8 cellular contexts compared by ENCODE assay signal in the genomic region with DNA sequence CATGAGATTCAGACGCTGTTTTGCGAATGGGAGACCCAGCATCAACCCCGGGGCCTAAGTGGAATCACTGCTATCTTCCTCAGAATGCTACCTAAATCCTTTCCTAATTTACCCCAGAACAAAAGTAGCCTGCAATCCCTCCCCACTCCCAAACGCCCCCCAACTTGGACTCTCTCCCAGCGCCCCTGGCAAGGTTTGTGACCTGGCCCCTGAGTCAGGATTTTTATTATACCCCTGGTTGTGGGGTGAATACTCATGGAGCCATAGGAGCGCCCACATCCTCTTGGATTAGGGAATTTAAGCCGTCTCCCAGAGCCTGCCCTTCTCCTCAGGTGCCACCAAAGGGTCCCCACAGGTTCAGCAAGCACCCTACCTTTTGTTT. TPM values are rescaled to one million over a fixed set of nuclear protein-coding genes. Genes with fewer than 3 reads are reported as not detected.
DNase-seq lines count a peak whose midpoint lies in the region; ATAC-seq and TF ChIP-seq lines count a peak whose summit lies in the region.

No MANE protein-coding gene starts in this region.

- no peak for TF ChIP-seq CTCF in HEK293 (tag by site-specific recombination; IDR thresholded peaks at IDR 0.05)
- TF ChIP-seq CTCF in WERI-Rb-1 (IDR thresholded peaks at IDR 0.05; ENCODE audit: low read depth, low read length) = no peak
- TF ChIP-seq CTCF in gastroesophageal sphincter (IDR thresholded peaks at IDR 0.05) = no peak

- H3K4me3 ChIP-seq in HEK293 (ENCODE audit: low read depth, low read length) (peak overlapping the region; percentile 46), WERI-Rb-1 (ENCODE audit: low read depth, low read length) (peak overlapping the region; percentile 89), gastroesophageal sphincter (peak overlapping the region; percentile 60 to 85), skin epidermis (peak overlapping the region; percentile 40 to 64 (median 53))

- H3K4me1 ChIP-seq in HEK293 (ENCODE audit: control insufficient read depth, insufficient read depth, low read length) (no peaks in the 10 kb centered on the region; the same call in 1 of the 2 replicates), gastroesophageal sphincter (peaks cover 3 to 49% (median 13%) of the 10 kb centered on the region in 3 donors)

- no peak for DNase-seq in WERI-Rb-1
- DNase-seq in activated effector memory CD4-positive, alpha-beta T cell treated with anti-CD3 and anti-CD28 coated beads, Interleukin-2, amount 50 U/mL, for 16 hours = no peak
- DNase-seq in activated CD4-positive, alpha-beta T cell treated with anti-CD3 and anti-CD28 coated beads for 1 hour = no peak

- H3K27me3 ChIP-seq in WERI-Rb-1 (ENCODE audit: insufficient read depth, low read depth, severe bottlenecking) (no peaks in the 10 kb centered on the region), gastroesophageal sphincter (no peaks in the 10 kb centered on the region)

- no peak for TF ChIP-seq EP300 in gastroesophageal sphincter (IDR thresholded peaks at IDR 0.05)

- H3K9me3 ChIP-seq in HEK293 (ENCODE audit: control insufficient read depth, insufficient read depth, low read depth, low read length) (no peaks in the 10 kb centered on the region), WERI-Rb-1 (ENCODE audit: severe bottlenecking) (no peaks in the 10 kb centered on the region), gastroesophageal sphincter (no peaks in the 10 kb centered on the region)

- 0 to 33% methylated on average over 1 to 3 of the region's 7 CpGs for WGBS in gastroesophageal sphincter (ENCODE audit: low coverage in 1 of 2), 2 donors

- POLR2A ChIA-PET in HEK293 (lab: Yijun Ruan, JAX) = interaction anchor here (1.8 kb wide), 1 partner anchor 25 kb away, joined by 18 read pairs; a partner anchor contains a TSS

- CTCF ChIA-PET in HEK293 (lab: Yijun Ruan, JAX) = no interaction called here

- no peak for TF ChIP-seq POLR2A in gastroesophageal sphincter (IDR thresholded peaks at IDR 0.05)

- H3K27ac ChIP-seq in HEK293 (ENCODE audit: extremely low read depth, low read depth, low read length) (peak overlapping the region; percentile 32; the same call in 1 of the 2 replicates), WERI-Rb-1 (peak overlapping the region; percentile 86), gastroesophageal sphincter (peak overlapping the region in 3 of 4 donors; percentile 85 to 92 (median 91)), skin epidermis (peak overlapping the region in 19 of 21 experiments; percentile 68 to 97 (median 93))

- ATAC-seq in gastroesophageal sphincter (no peak), GM19467 (IDR thresholded peaks at IDR 0.05; ENCODE audit: unreplicated experiment) (no peak)
- no peak for ATAC-seq in activated CD4-positive, CD25-positive, alpha-beta regulatory T cell treated with anti-CD3 and anti-CD28 coated beads, Interleukin-2, amount 50 U/mL, for 24 hours

- H3K36me3 ChIP-seq in HEK293 (ENCODE audit: control insufficient read depth in 2 of 2, insufficient read depth in 1 of 2, low read length in 2 of 2) = peaks cover 4 to 21% of the 10 kb centered on the region in 2 experiments
- H3K36me3 ChIP-seq in WERI-Rb-1 = peaks cover 16% of the 10 kb centered on the region
- H3K36me3 ChIP-seq in gastroesophageal sphincter = no peaks in the 10 kb centered on the region

TF ChIP-seq in HEK293, 187 proteins besides CTCF, POLR2A, EP300 and RAD21 (continues in another document):
- TF ChIP-seq GFI1B (tag by site-specific recombination; IDR thresholded peaks at IDR 0.05) (0 out of 2 replicates have a peak, but pooled peaks have one; percentile 9), ZBTB8A (tag by site-specific recombination; IDR thresholded peaks at IDR 0.05) (no peak), FEZF1 (tag by site-specific recombination; IDR thresholded peaks at IDR 0.05) (no peak), ZNF23 (tag by site-specific recombination; IDR thresholded peaks at IDR 0.05; ENCODE audit: borderline replicate concordance) (no peak), ZFP41 (tag by site-specific recombination; IDR thresholded peaks at IDR 0.05; ENCODE audit: borderline replicate concordance) (no peak), ZNF596 (tag by site-specific recombination; IDR thresholded peaks at IDR 0.05) (no peak), ZNF548 (tag by site-specific recombination; IDR thresholded peaks at IDR 0.05) (no peak), ZIC2 (tag by site-specific recombination; IDR thresholded peaks at IDR 0.05) (no peak), KLF16 (tag by site-specific recombination; IDR thresholded peaks at IDR 0.05) (0 out of 2 replicates have a peak, but pooled peaks have one; percentile 3), ZNF138 (tag by site-specific recombination; IDR thresholded peaks at IDR 0.05; ENCODE audit: borderline replicate concordance) (no peak), ZBTB1 (tag by site-specific recombination; IDR thresholded peaks at IDR 0.05) (no peak), ZNF37A (tag by site-specific recombination; IDR thresholded peaks at IDR 0.05) (no peak), ZNF830 (tag by site-specific recombination; IDR thresholded peaks at IDR 0.05; ENCODE audit: low read depth) (no peak), IKZF3 (tag by site-specific recombination; IDR thresholded peaks at IDR 0.05) (0 out of 2 replicates have a peak, but pooled peaks have one; percentile 12), ZBTB20 (tag by site-specific recombination; IDR thresholded peaks at IDR 0.05) (peak; percentile 9), ZNF155 (tag by site-specific recombination; IDR thresholded peaks at IDR 0.05) (no peak), ZNF654 (tag by site-specific recombination; IDR thresholded peaks at IDR 0.05; ENCODE audit: low read depth) (no peak), ZNF626 (tag by site-specific recombination; IDR thresholded peaks at IDR 0.05) (no peak), ZNF624 (tag by site-specific recombination; IDR thresholded peaks at IDR 0.05) (no peak)
- TF ChIP-seq, protein P1, sequence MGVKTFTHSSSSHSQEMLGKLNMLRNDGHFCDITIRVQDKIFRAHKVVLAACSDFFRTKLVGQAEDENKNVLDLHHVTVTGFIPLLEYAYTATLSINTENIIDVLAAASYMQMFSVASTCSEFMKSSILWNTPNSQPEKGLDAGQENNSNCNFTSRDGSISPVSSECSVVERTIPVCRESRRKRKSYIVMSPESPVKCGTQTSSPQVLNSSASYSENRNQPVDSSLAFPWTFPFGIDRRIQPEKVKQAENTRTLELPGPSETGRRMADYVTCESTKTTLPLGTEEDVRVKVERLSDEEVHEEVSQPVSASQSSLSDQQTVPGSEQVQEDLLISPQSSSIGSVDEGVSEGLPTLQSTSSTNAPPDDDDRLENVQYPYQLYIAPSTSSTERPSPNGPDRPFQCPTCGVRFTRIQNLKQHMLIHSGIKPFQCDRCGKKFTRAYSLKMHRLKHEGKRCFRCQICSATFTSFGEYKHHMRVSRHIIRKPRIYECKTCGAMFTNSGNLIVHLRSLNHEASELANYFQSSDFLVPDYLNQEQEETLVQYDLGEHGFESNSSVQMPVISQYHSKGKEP (tag by site-specific recombination; IDR thresholded peaks at IDR 0.05) = no peak
- TF ChIP-seq, protein P2, sequence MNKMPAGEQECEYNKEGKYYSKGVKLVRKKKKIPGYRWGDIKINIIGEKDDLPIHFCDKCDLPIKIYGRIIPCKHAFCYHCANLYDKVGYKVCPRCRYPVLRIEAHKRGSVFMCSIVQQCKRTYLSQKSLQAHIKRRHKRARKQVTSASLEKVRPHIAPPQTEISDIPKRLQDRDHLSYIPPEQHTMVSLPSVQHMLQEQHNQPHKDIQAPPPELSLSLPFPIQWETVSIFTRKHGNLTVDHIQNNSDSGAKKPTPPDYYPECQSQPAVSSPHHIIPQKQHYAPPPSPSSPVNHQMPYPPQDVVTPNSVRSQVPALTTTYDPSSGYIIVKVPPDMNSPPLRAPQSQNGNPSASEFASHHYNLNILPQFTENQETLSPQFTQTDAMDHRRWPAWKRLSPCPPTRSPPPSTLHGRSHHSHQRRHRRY (tag by site-specific recombination; IDR thresholded peaks at IDR 0.05) = no peak
- TF ChIP-seq, protein P3, sequence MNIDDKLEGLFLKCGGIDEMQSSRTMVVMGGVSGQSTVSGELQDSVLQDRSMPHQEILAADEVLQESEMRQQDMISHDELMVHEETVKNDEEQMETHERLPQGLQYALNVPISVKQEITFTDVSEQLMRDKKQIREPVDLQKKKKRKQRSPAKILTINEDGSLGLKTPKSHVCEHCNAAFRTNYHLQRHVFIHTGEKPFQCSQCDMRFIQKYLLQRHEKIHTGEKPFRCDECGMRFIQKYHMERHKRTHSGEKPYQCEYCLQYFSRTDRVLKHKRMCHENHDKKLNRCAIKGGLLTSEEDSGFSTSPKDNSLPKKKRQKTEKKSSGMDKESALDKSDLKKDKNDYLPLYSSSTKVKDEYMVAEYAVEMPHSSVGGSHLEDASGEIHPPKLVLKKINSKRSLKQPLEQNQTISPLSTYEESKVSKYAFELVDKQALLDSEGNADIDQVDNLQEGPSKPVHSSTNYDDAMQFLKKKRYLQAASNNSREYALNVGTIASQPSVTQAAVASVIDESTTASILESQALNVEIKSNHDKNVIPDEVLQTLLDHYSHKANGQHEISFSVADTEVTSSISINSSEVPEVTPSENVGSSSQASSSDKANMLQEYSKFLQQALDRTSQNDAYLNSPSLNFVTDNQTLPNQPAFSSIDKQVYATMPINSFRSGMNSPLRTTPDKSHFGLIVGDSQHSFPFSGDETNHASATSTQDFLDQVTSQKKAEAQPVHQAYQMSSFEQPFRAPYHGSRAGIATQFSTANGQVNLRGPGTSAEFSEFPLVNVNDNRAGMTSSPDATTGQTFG (tag by site-specific recombination; IDR thresholded peaks at IDR 0.05; ENCODE audit: borderline replicate concordance) = no peak
- TF ChIP-seq, protein P4, sequence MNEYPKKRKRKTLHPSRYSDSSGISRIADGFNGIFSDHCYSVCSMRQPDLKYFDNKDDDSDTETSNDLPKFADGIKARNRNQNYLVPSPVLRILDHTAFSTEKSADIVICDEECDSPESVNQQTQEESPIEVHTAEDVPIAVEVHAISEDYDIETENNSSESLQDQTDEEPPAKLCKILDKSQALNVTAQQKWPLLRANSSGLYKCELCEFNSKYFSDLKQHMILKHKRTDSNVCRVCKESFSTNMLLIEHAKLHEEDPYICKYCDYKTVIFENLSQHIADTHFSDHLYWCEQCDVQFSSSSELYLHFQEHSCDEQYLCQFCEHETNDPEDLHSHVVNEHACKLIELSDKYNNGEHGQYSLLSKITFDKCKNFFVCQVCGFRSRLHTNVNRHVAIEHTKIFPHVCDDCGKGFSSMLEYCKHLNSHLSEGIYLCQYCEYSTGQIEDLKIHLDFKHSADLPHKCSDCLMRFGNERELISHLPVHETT (tag by site-specific recombination; IDR thresholded peaks at IDR 0.05) = 0 out of 2 replicates have a peak, but pooled peaks have one; percentile 5

RNA-seq across cellular contexts. Expression of a gene that starts 0.4 kb away (rescaled TPM):
- 10 to 100 TPM; 14.3 to 57.9 (median 28.0) TPM for total RNA-seq in gastroesophageal sphincter

RNA-seq across cellular contexts. Expression of a gene that starts 5.4 kb away (rescaled TPM):
- total RNA-seq in gastroesophageal sphincter = 1,000 to 10,000 TPM; 5,300 to 6,545 (median 5,874) TPM

RNA-seq across cellular contexts. Expression of a gene that starts 24.7 kb away (rescaled TPM):
- 100 to 1,000 TPM; 128 to 234 (median 167) TPM for total RNA-seq in gastroesophageal sphincter

RNA-seq across cellular contexts. Expression of a gene that starts 34.7 kb away (rescaled TPM):
- 1 to 10 TPM; 5.0 to 7.4 (median 5.8) TPM for total RNA-seq in gastroesophageal sphincter

RNA-seq across cellular contexts. Expression of a gene that starts 36.3 kb away (rescaled TPM):
- 1,000 to 10,000 TPM; 1,487 to 4,346 (median 2,874) TPM for total RNA-seq in gastroesophageal sphincter

Comparison
In these comparisons a context has a peak if more than half of its experiments do, and no peak if none do; other contexts are left out.
1. H3K27ac ChIP-seq: peak in every context shown above with its lines; median percentile 93 in skin epidermis; 91 in gastroesophageal sphincter; 86 in WERI-Rb-1; 32 in HEK293.